21 cellular contexts compared by ENCODE assay signal in genomic region chr10:43782814-43783213, GRCh38.
DNase-seq lines count a peak whose midpoint lies in the region; ATAC-seq and TF ChIP-seq lines count a peak whose summit lies in the region.
"Had no signal": no experiment of that assay in that cellular context is flagged by ENCODE, and none has a peak within 500 bp of the region (broad histone marks: within the 10 kb centered on the region; RNA-seq: fewer than 3 reads in every experiment).

No MANE protein-coding gene starts in this region.

- H2AFZ ChIP-seq in GM23338: no peak overlapping the region

- no peaks in the 10 kb centered on the region for H4K20me1 ChIP-seq in GM23338 (replicated peaks; ENCODE audit: insufficient read depth)

- no peak overlapping the region for H3K4me3 Mint-ChIP-seq in activated CD4-positive, alpha-beta T cell treated with anti-CD3 and anti-CD28 coated beads, Interleukin-2, amount 10 ng/mL, durations not matched to agents 24 days and 14 days
- H3K4me3 Mint-ChIP-seq in activated T-cell treated with anti-CD3 and anti-CD28 coated beads, Interleukin-2, amount 50 U/mL, for 24 hours: no peak overlapping the region
- no peak overlapping the region for H3K4me3 Mint-ChIP-seq in GM23338
- H3K4me3 Mint-ChIP-seq: B cell, IgD-negative memory B cell had no signal

- no peaks in the 10 kb centered on the region for H3F3A ChIP-seq in GM23338 (replicated peaks; ENCODE audit: low read depth)

- no peaks in the 10 kb centered on the region for H3K4me1 ChIP-seq in GM23338 (ENCODE audit: insufficient read depth)

- no peak overlapping the region for H3K27ac Mint-ChIP-seq in activated CD4-positive, alpha-beta T cell treated with anti-CD3 and anti-CD28 coated beads, Interleukin-2, amount 10 ng/mL, durations not matched to agents 24 days and 14 days
- H3K27ac Mint-ChIP-seq in activated T-cell treated with anti-CD3 and anti-CD28 coated beads, Interleukin-2, amount 50 U/mL, for 24 hours: no peak overlapping the region
- H3K27ac Mint-ChIP-seq in GM23338: no peak overlapping the region
- H3K27ac Mint-ChIP-seq: B cell, IgD-negative memory B cell had no signal

- H3K9me3 Mint-ChIP-seq in activated CD4-positive, alpha-beta T cell treated with anti-CD3 and anti-CD28 coated beads, Interleukin-2, amount 10 ng/mL, durations not matched to agents 24 days and 14 days: no peaks in the 10 kb centered on the region
- no peaks in the 10 kb centered on the region for H3K9me3 Mint-ChIP-seq in activated T-cell treated with anti-CD3 and anti-CD28 coated beads, Interleukin-2, amount 50 U/mL, for 24 hours
- H3K9me3 Mint-ChIP-seq in GM23338: no peaks in the 10 kb centered on the region; the same call in 2 of the 3 replicates
- H3K9me3 Mint-ChIP-seq: IgD-negative memory B cell had no signal

- no peaks in the 10 kb centered on the region for H3K36me3 Mint-ChIP-seq in activated CD4-positive, alpha-beta T cell treated with anti-CD3 and anti-CD28 coated beads, Interleukin-2, amount 10 ng/mL, durations not matched to agents 24 days and 14 days (ENCODE audit: low read depth)
- H3K36me3 Mint-ChIP-seq in activated T-cell treated with anti-CD3 and anti-CD28 coated beads, Interleukin-2, amount 50 U/mL, for 24 hours (ENCODE audit: low read depth): no peaks in the 10 kb centered on the region
- no peaks in the 10 kb centered on the region for H3K36me3 Mint-ChIP-seq in GM23338 (ENCODE audit: low read depth)
- H3K36me3 Mint-ChIP-seq: IgD-negative memory B cell had no signal

- H3K4me1 Mint-ChIP-seq in activated CD4-positive, alpha-beta T cell treated with anti-CD3 and anti-CD28 coated beads, Interleukin-2, amount 10 ng/mL, durations not matched to agents 24 days and 14 days: peaks cover 21% of the 10 kb centered on the region
- H3K4me1 Mint-ChIP-seq in activated T-cell treated with anti-CD3 and anti-CD28 coated beads, Interleukin-2, amount 50 U/mL, for 24 hours (ENCODE audit: low read depth): peaks cover 27% of the 10 kb centered on the region
- H3K4me1 Mint-ChIP-seq in GM23338: no peaks in the 10 kb centered on the region
- H3K4me1 Mint-ChIP-seq: B cell, IgD-negative memory B cell had no signal

- no peak overlapping the region for H3K4me2 ChIP-seq in GM23338
- H3K4me2 ChIP-seq: KMS-11 had no signal

- TF ChIP-seq CTCF in GM23338 (conservative IDR thresholded peaks at IDR 0.05; ENCODE audit: low read depth in 2 of 2): no peak

- H3K79me2 ChIP-seq in GM23338 (replicated peaks; ENCODE audit: insufficient read depth): no peaks in the 10 kb centered on the region

- H3K27ac ChIP-seq in GM23338 (ENCODE audit: low read depth): no peak overlapping the region
- H3K27ac ChIP-seq: 22Rv1, HL-60, KMS-11 had no signal

- H3K27me3 Mint-ChIP-seq in activated CD4-positive, alpha-beta T cell treated with anti-CD3 and anti-CD28 coated beads, Interleukin-2, amount 10 ng/mL, durations not matched to agents 24 days and 14 days: no peaks in the 10 kb centered on the region
- H3K27me3 Mint-ChIP-seq in activated T-cell treated with anti-CD3 and anti-CD28 coated beads, Interleukin-2, amount 50 U/mL, for 24 hours: no peaks in the 10 kb centered on the region
- no peaks in the 10 kb centered on the region for H3K27me3 Mint-ChIP-seq in GM23338 (ENCODE audit: insufficient read depth, low read depth, poor library complexity)

- no peak overlapping the region for H3K4me3 ChIP-seq in GM23338

- 0 out of 2 replicates have a peak, but pooled peaks cover 3% of the 10 kb centered on the region for H3K9me2 ChIP-seq in GM23338 (ENCODE audit: insufficient read depth)

- intact Hi-C loops in activated CD4-positive, alpha-beta T cell treated with anti-CD3 and anti-CD28 coated beads, Interleukin-2, amount 10 ng/mL, durations not matched to agents 24 days and 14 days (cut with micrococcal nuclease): loop anchor here (1.0 kb wide), 1 partner anchor 32 kb away; no protein-coding TSS in a partner anchor
- intact Hi-C loops in posterior vena cava (cut with DNase I): no loop called here

- DNase-seq in activated CD4-positive, alpha-beta T cell treated with anti-CD3 and anti-CD28 coated beads, Interleukin-2, amount 10 ng/mL, durations not matched to agents 24 days and 14 days: peak; percentile 49
- no peak for DNase-seq in activated CD4-positive, alpha-beta T cell treated with anti-CD3 and anti-CD28 coated beads for 1 hour
- DNase-seq in iPS-NIHi11 (ENCODE audit: low spot score) (peak; percentile 3), posterior vena cava (ENCODE audit: low spot score) (peak; percentile 24), NCI-H69 (lab: John Stamatoyannopoulos, UW) (no peak), GM23338 (ENCODE audit: low spot score) (no peak)
- DNase-seq in activated T-cell treated with anti-CD3 and anti-CD28 coated beads, Interleukin-2, amount 50 U/mL, for 24 hours: no peak
- DNase-seq: DMS153, NCI-H1092 treated with DMSO at 0.1 percent for 48 hours, NCI-H1436 treated with DMSO at 0.1 percent for 48 hours, NCI-H187 treated with DMSO at 0.1 percent for 48 hours, NCI-H2171 treated with DMSO at 0.1 percent for 48 hours, NCI-H345, NCI-H510A treated with DMSO at 0.1 percent for 48 hours, NCI-H774, PC-3 had no signal

- H3K27me3 ChIP-seq in GM23338 (ENCODE audit: insufficient read depth): no peaks in the 10 kb centered on the region

- H3K36me3 ChIP-seq in GM23338 (ENCODE audit: insufficient read depth): no peaks in the 10 kb centered on the region

- no peak for ATAC-seq in GM23338

TF ChIP-seq in GM23338, 12 proteins besides CTCF, POLR2A, EP300 and RAD21:
- TF ChIP-seq EZH2 (IDR thresholded peaks at IDR 0.05; ENCODE audit: low read depth, unreplicated experiment) (no peak), CREB1 (CRISPR knock-in tag; IDR thresholded peaks at IDR 0.05; ENCODE audit: low read depth) (no peak)

Comparison
In these comparisons a context has a peak if more than half of its experiments do, and no peak if none do; other contexts are left out.
1. DNase-seq: peak in activated CD4-positive, alpha-beta T cell treated with anti-CD3 and anti-CD28 coated beads, Interleukin-2, amount 10 ng/mL, durations not matched to agents 24 days and 14 days (single experiment), iPS-NIHi11 (single experiment) and posterior vena cava (single experiment); none in activated CD4-positive, alpha-beta T cell treated with anti-CD3 and anti-CD28 coated beads for 1 hour (single experiment), activated T-cell treated with anti-CD3 and anti-CD28 coated beads, Interleukin-2, amount 50 U/mL, for 24 hours (single experiment), NCI-H69 (single experiment) and GM23338 (single experiment).